ENCODE assay signal across 8 cellular contexts in the genomic region with DNA sequence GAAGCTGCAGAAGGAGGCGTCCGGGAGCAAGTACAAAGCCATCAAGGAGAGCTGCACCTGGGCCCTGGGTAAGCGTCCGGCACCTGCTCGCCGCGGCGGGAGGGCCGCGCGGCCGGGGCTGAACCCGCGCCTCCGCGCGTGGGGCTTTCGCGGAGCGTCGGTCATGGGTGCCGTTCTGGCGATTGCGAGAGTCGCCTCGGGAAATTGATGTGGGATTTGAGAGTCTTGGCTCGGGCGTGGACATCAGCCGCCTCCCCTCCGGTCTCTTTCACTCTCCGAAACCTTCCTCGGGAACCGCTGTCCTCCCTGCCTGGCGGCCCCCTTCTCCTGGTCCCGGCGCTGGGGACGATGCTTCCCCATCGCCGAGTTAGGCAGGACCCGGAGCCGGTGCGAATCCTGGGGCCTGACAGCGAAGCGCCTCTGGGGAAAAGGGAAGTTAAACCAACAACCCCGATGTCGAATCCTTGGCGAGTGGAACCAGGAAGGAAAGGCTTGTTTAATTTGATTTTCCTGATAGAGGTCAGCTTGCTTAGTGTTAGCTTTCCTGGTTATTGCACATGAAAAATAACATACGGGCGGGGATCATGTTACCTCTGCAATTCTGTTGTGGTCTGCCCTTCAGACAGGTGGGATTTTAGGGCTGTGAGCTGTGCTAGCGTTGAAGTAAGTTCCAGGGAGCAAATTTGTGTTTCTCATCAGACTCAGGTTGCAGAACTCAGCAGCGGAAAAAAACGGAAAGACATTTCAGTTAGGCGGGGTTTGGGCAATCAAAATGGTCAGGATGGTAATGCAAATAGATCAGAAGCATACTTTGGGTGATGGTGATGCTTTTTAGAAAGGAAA. TPM values are rescaled to one million over a fixed set of nuclear protein-coding genes. Genes with fewer than 3 reads are reported as not detected.
DNase-seq lines count a peak whose midpoint lies in the region; ATAC-seq and TF ChIP-seq lines count a peak whose summit lies in the region.

No MANE protein-coding gene starts in this region.

- no peaks in the 10 kb centered on the region for H3K79me2 ChIP-seq in fibroblast of lung (ENCODE audit: control insufficient read depth, insufficient read depth, low read length)

- H4K20me1 ChIP-seq in fibroblast of lung (ENCODE audit: control insufficient read depth, extremely low read depth, insufficient read depth, low read length): no peaks in the 10 kb centered on the region

- H3K9me3 ChIP-seq in T-helper 17 cell (ENCODE audit: control insufficient read depth, low read length, poor library complexity, severe bottlenecking): no peaks in the 10 kb centered on the region
- H3K9me3 ChIP-seq in fibroblast of lung (ENCODE audit: control insufficient read depth, insufficient read depth, low read depth, low read length): no peaks in the 10 kb centered on the region

- no peak overlapping the region for H3K27ac ChIP-seq in fibroblast of lung (ENCODE audit: insufficient read depth, low read length)

- peaks cover 2% of the 10 kb centered on the region for H3K4me1 ChIP-seq in fibroblast of lung (ENCODE audit: control insufficient read depth, extremely low read depth, insufficient read depth, low read length)

- H3K36me3 Mint-ChIP-seq in T-helper 17 cell (ENCODE audit: low read depth): peaks cover 7% of the 10 kb centered on the region
- no peaks in the 10 kb centered on the region for H3K36me3 Mint-ChIP-seq in natural killer cell

- H3K9ac ChIP-seq in fibroblast of lung (ENCODE audit: insufficient read depth, low read length): peak overlapping the region; percentile 37

- H2AFZ ChIP-seq in fibroblast of lung (ENCODE audit: low read length): peak overlapping the region; percentile 6

- no peaks in the 10 kb centered on the region for H3K36me3 ChIP-seq in fibroblast of lung (ENCODE audit: control insufficient read depth, insufficient read depth, low read length)

- H3K4me3 ChIP-seq in AG10803 (ENCODE audit: low read length) (peak overlapping the region; percentile 49), fibroblast of lung (replicated peaks in 1 of 4; ENCODE audit: control extremely low read depth in 1 of 4, insufficient read depth in 1 of 4, low read depth in 3 of 4, low read length in 4 of 4) (peak overlapping the region; percentile 25 to 58 (median 34))

- H3K9me3 Mint-ChIP-seq in natural killer cell: no peaks in the 10 kb centered on the region

- H3K4me1 Mint-ChIP-seq in T-helper 17 cell (peaks cover 17% of the 10 kb centered on the region), natural killer cell (peaks cover 13 to 14% of the 10 kb centered on the region in 2 donors)

- TF ChIP-seq CTCF in AG10803 (conservative IDR thresholded peaks at IDR 0.05; ENCODE audit: low read length) (no peak), fibroblast of lung (conservative IDR thresholded peaks at IDR 0.05 in 1 of 2, IDR thresholded peaks at IDR 0.05 in 1 of 2; ENCODE audit: low read depth in 1 of 2, low read length in 2 of 2) (no peak), natural killer cell (IDR thresholded peaks at IDR 0.05) (no peak)

- ATAC-seq in GM19043 (IDR thresholded peaks at IDR 0.05; ENCODE audit: low read depth, unreplicated experiment) (peak; percentile 30), HG03571 (IDR thresholded peaks at IDR 0.05; ENCODE audit: unreplicated experiment) (peak; percentile 21), T-helper 17 cell (peak; percentile 29), natural killer cell (peak in 2 of 3 donors; percentile 15 to 16)

- H3K4me2 ChIP-seq in fibroblast of lung (ENCODE audit: extremely low read depth, insufficient read depth, low read length): peak overlapping the region; percentile 97

- peaks cover 53% of the 10 kb centered on the region for H3K27me3 Mint-ChIP-seq in T-helper 17 cell
- H3K27me3 Mint-ChIP-seq in natural killer cell (ENCODE audit: low read depth in 2 of 2): peaks cover 31 to 52% of the 10 kb centered on the region in 2 donors

- DNase-seq in AG10803 (ENCODE audit: low read depth): no peak
- DNase-seq in T-helper 17 cell: no peak
- peak; percentile 1 to 4 for DNase-seq in fibroblast of lung (ENCODE audit: low read depth in 2 of 2)
- DNase-seq in natural killer cell: no peak
- DNase-seq in stimulated activated naive CD4-positive, alpha-beta T cell (lab: John Stamatoyannopoulos, UW): no peak
- DNase-seq in dedifferentiated amniotic fluid mesenchymal stem cell (ENCODE audit: extremely low spot score): no peak

- H3K27ac Mint-ChIP-seq in T-helper 17 cell (no peak overlapping the region), natural killer cell (peak overlapping the region in 1 of 2 donors; percentile 43)

- peak overlapping the region; percentile 82 for H3K4me3 Mint-ChIP-seq in T-helper 17 cell
- peak overlapping the region; percentile 69 for H3K4me3 Mint-ChIP-seq in natural killer cell

- intact Hi-C loops in natural killer cell (cut with micrococcal nuclease): no loop called here

- H3K27me3 ChIP-seq in fibroblast of lung (ENCODE audit: control insufficient read depth, insufficient read depth, low read length): peaks cover 38% of the 10 kb centered on the region

RNA-seq across cellular contexts. Expression of gene ARFGEF3, which starts 0.6 kb away (rescaled TPM):
- total RNA-seq in T-helper 17 cell: under 1 TPM in 1 of 2 donors, not detected in 1; 0.03 TPM
- total RNA-seq in fibroblast of lung: under 0.01 TPM in 2 replicates
- polyA plus RNA-seq in fibroblast of lung: 0.14 and 0.23 TPM in 2 replicates
- 0.14 and 0.16 TPM in 2 replicates for polyA plus RNA-seq in fibroblast of lung (2012)
- 1.5 and 1.6 TPM in 2 replicates for polyA minus RNA-seq in fibroblast of lung (ENCODE audit: low replicate concordance)
- total RNA-seq in natural killer cell: under 1 TPM in 2 of 3 donors, not detected in 1; 0.05 to 0.09 TPM

RNA-seq across cellular contexts. Expression of gene PERP, which starts 55.1 kb away (rescaled TPM):
- total RNA-seq in T-helper 17 cell (1 to 10 TPM; 4.3 to 5.7 TPM), fibroblast of lung (12.8 and 39.3 TPM in 2 replicates), natural killer cell (1 to 10 TPM in 1 of 3 donors, under 1 TPM in 1, not detected in 1; 0.05 to 1.6 TPM)
- polyA plus RNA-seq in fibroblast of lung: 50.6 and 85.4 TPM in 2 replicates
- 72.3 and 119 TPM in 2 replicates for polyA plus RNA-seq in fibroblast of lung (2012)
- polyA minus RNA-seq in fibroblast of lung (ENCODE audit: low replicate concordance): 49.7 and 76.9 TPM in 2 replicates

RNA-seq across cellular contexts. Expression of gene PBOV1, which starts 56.0 kb away (rescaled TPM):
- total RNA-seq in T-helper 17 cell: not detected
- not detected in 2 replicates for total RNA-seq in fibroblast of lung
- not detected in 2 replicates for polyA plus RNA-seq in fibroblast of lung
- polyA plus RNA-seq in fibroblast of lung (2012): not detected in 2 replicates
- polyA minus RNA-seq in fibroblast of lung (ENCODE audit: low replicate concordance): not detected in 2 replicates
- total RNA-seq in natural killer cell: not detected

Comparison
In these comparisons a context has a peak if more than half of its experiments do, and no peak if none do; other contexts are left out.
1. DNase-seq: peak in fibroblast of lung (2 of 2); none in AG10803 (single experiment), T-helper 17 cell (0 of 3), natural killer cell (single experiment), stimulated activated naive CD4-positive, alpha-beta T cell (0 of 6) and dedifferentiated amniotic fluid mesenchymal stem cell (single experiment).
2. Peak in every context shown above with its lines, with median percentiles within 50 percentile points of each other: ATAC-seq.